17 cellular contexts compared by ENCODE assay signal in the genomic region with DNA sequence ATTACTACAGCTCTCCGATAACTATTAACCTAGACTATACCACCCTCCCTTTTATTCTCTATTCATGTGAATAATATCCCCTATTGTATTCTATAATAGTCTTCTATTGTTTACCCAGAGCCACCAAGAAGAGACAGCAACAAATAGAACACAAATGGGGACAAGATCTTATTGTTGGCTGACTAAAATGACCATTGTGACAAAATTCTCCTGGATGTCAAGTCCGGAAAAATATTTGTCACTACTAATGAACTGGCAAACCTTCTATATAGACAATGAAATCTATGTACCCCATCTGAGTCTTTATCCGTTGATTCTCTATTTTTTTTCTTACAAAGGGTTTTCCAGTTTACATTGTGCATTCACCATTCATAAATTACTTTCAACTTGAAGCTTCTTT.
DNase-seq lines count a peak whose midpoint lies in the region; ATAC-seq and TF ChIP-seq lines count a peak whose summit lies in the region.
"Had no signal": no experiment of that assay in that cellular context is flagged by ENCODE, and none has a peak within 500 bp of the region (broad histone marks: within the 10 kb centered on the region; RNA-seq: fewer than 3 reads in every experiment).

No MANE protein-coding gene starts in this region.

- H3K9me3 ChIP-seq in PC-3 (ENCODE audit: low read length) = no peaks in the 10 kb centered on the region
- H3K9me3 ChIP-seq: Caco-2, HAP-1, SJCRH30 had no signal

- H3K4me3 ChIP-seq in PC-3 (ENCODE audit: low read length) = no peak overlapping the region
- H3K4me3 ChIP-seq: GM12878, HAP-1, K562, PC-9, SJCRH30 had no signal

- no peak overlapping the region for H3K9ac ChIP-seq in PC-3 (ENCODE audit: low read length)

- no peaks in the 10 kb centered on the region for H4K20me1 ChIP-seq in PC-3 (ENCODE audit: low read length)

- no peaks in the 10 kb centered on the region for H3K27me3 ChIP-seq in layer of hippocampus (ENCODE audit: control insufficient read depth, insufficient read depth, low read length)
- H3K27me3 ChIP-seq in PC-3 (ENCODE audit: low read length) = no peaks in the 10 kb centered on the region
- H3K27me3 ChIP-seq: SJCRH30 had no signal

- peak; percentile 88 for DNase-seq in Ammon's horn (ENCODE audit: low spot score)
- DNase-seq in caudate nucleus (lab: John Stamatoyannopoulos, UW) = peak in 1 of 61 donors; percentile 53
- DNase-seq in substantia nigra (lab: John Stamatoyannopoulos, UW) = peak in 2 of 49 donors; percentile 37 to 66
- DNase-seq in PC-3 = no peak
- DNase-seq in NCI-H2227 (lab: John Stamatoyannopoulos, UW; ENCODE audit: unreplicated experiment) = no peak
- no peak for DNase-seq in stimulated activated naive CD4-positive, alpha-beta T cell (lab: John Stamatoyannopoulos, UW)
- DNase-seq: GOT3, NCI-H526 treated with DMSO at 0.1 percent for 48 hours had no signal

- H3K27ac ChIP-seq in caudate nucleus (ENCODE audit: low read depth, low read length) (peak overlapping the region; percentile 41), layer of hippocampus (ENCODE audit: low read depth, low read length) (peak overlapping the region; percentile 64), substantia nigra (ENCODE audit: low read depth, low read length, poor library complexity, severe bottlenecking) (peak overlapping the region; percentile 72), PC-3 (ENCODE audit: low read length) (no peak overlapping the region)
- H3K27ac ChIP-seq: PC-9, SJCRH30 had no signal

- POLR2A ChIA-PET in PC-3 (lab: Charles Lee; ENCODE audit: unreplicated experiment) = no interaction called here

- ATAC-seq in PC-3 = no peak
- ATAC-seq: CD8-positive, alpha-beta T cell; K562; Right ventricle myocardium inferior had no signal

- H3K79me2 ChIP-seq in PC-3 (ENCODE audit: low read length) = no peaks in the 10 kb centered on the region

- H3K4me2 ChIP-seq in PC-3 (ENCODE audit: low read length) = no peak overlapping the region
- H3K4me2 ChIP-seq: PC-9 had no signal

- H3F3A ChIP-seq in PC-3 (ENCODE audit: low read length, unreplicated experiment) = no peaks in the 10 kb centered on the region

- CTCF ChIA-PET in PC-3 (lab: Charles Lee) = interaction anchor here (0.5 to 1.1 kb wide), 3 partner anchors 184 to 745 kb away, joined by 3 to 10 read pairs (median 4); no protein-coding TSS in a partner anchor

- H3K9me2 ChIP-seq in PC-3 (replicated peaks; ENCODE audit: low read length) = no peaks in the 10 kb centered on the region

- no TSS peak for BruUV-seq in PC-3 (replicated peaks; lab: Mats Ljungman, UMichigan)

- H3K36me3 ChIP-seq in PC-3 (ENCODE audit: low read depth, low read length) = no peaks in the 10 kb centered on the region
- H3K36me3 ChIP-seq: HAP-1, SJCRH30 had no signal

- TF ChIP-seq CTCF in PC-3 (conservative IDR thresholded peaks at IDR 0.05; ENCODE audit: low read depth, low read length) = no peak

- intact Hi-C loops in PC-3 (cut with micrococcal nuclease) = loop anchor here (1.0 to 5.0 kb wide), 5 partner anchors 226 to 602 kb away; no protein-coding TSS in a partner anchor

- no peaks in the 10 kb centered on the region for H3K4me1 ChIP-seq in PC-3 (ENCODE audit: insufficient read depth, low read length)
- H3K4me1 ChIP-seq: Caco-2, SJCRH30 had no signal

- no peak overlapping the region for H2AFZ ChIP-seq in PC-3 (ENCODE audit: low read length)
- H2AFZ ChIP-seq: PC-9 had no signal
